In genomic region chr10:32376027-32376426, GRCh38 we compare ENCODE assay signal across 10 cellular contexts. TPM values are rescaled to one million over a fixed set of nuclear protein-coding genes. Genes with fewer than 3 reads are reported as not detected.
DNase-seq lines count a peak whose midpoint lies in the region; ATAC-seq, FAIRE-seq and TF ChIP-seq lines count a peak whose summit lies in the region.
"Had no signal": no experiment of that assay in that cellular context is flagged by ENCODE, and none has a peak within 500 bp of the region (broad histone marks: within the 10 kb centered on the region; RNA-seq: fewer than 3 reads in every experiment).

No MANE protein-coding gene starts in this region.

- H2AFZ ChIP-seq in DND-41 (ENCODE audit: low read depth, low read length) (no peak overlapping the region), Loucy (ENCODE audit: low read length) (no peak overlapping the region)

- no peak overlapping the region for H3K27ac Mint-ChIP-seq in stimulated activated naive B cell treated with anti-CD40 and anti-IgM and Interleukin-4, amounts not matched to agents 10 μg/mL and 1 μg/mL and 100 μg/mL, for 72 hours
- H3K27ac Mint-ChIP-seq: activated B cell treated with CpG ODN at 0.5 μM for 24 hours had no signal

- H3K4me2 ChIP-seq in DND-41 (ENCODE audit: insufficient read depth, low read length) (peak overlapping the region; percentile 66), Loucy (ENCODE audit: low read depth, low read length, poor library complexity, severe bottlenecking) (peak overlapping the region; percentile 96)

- H3K9ac ChIP-seq in DND-41 (ENCODE audit: low read depth, low read length) (peak overlapping the region; percentile 79), Loucy (ENCODE audit: low read depth, low read length, poor library complexity, severe bottlenecking) (peak overlapping the region; percentile 98), duodenal mucosa (ENCODE audit: low read depth in 1 of 2, low read length in 2 of 2) (no peak overlapping the region)

- no peak for DNase-seq in DND-41
- DNase-seq in pancreas: no peak
- no peak for DNase-seq in NOMO-1 treated with DMSO at 0.1 percent for 48 hours (lab: John Stamatoyannopoulos, UW; ENCODE audit: unreplicated experiment)
- DNase-seq in NCI-H2081 (lab: John Stamatoyannopoulos, UW): no peak
- no peak for DNase-seq in NCI-H510A (lab: John Stamatoyannopoulos, UW)
- no peak for DNase-seq in stimulated activated naive B cell treated with anti-CD40 and anti-IgM and Interleukin-4, amounts not matched to agents 10 μg/mL and 1 μg/mL and 100 μg/mL, for 72 hours
- DNase-seq: activated B cell treated with CpG ODN at 0.5 μM for 24 hours, NCI-H510A treated with DMSO at 0.1 percent for 48 hours had no signal

- peaks cover 0 to 8% of the 10 kb centered on the region in 2 donors for H3K36me3 Mint-ChIP-seq in stimulated activated naive B cell treated with anti-CD40 and anti-IgM and Interleukin-4, amounts not matched to agents 10 μg/mL and 1 μg/mL and 100 μg/mL, for 72 hours

- no peaks in the 10 kb centered on the region for H3K9me2 ChIP-seq in Loucy (replicated peaks; ENCODE audit: low read depth, low read length)

- H3K27ac ChIP-seq in DND-41 (ENCODE audit: low read length) (peak overlapping the region; percentile 94), duodenal mucosa (ENCODE audit: low read depth, low read length) (no peak overlapping the region), pancreas (no peak overlapping the region)

- H3K36me3 ChIP-seq in DND-41 (ENCODE audit: insufficient read depth, low read length) (0 out of 2 replicates have a peak, but pooled peaks cover 7% of the 10 kb centered on the region), Loucy (ENCODE audit: insufficient read depth, low read length) (no peaks in the 10 kb centered on the region), duodenal mucosa (ENCODE audit: control insufficient read depth in 1 of 2, insufficient read depth in 2 of 2, low read length in 2 of 2) (no peaks in the 10 kb centered on the region), pancreas (no peaks in the 10 kb centered on the region)

- H3K9me3 Mint-ChIP-seq in stimulated activated naive B cell treated with anti-CD40 and anti-IgM and Interleukin-4, amounts not matched to agents 10 μg/mL and 1 μg/mL and 100 μg/mL, for 72 hours: peaks cover 0 to 3% of the 10 kb centered on the region in 2 donors
- H3K9me3 Mint-ChIP-seq: activated B cell treated with CpG ODN at 0.5 μM for 24 hours had no signal

- H3K9me3 ChIP-seq in DND-41 (ENCODE audit: insufficient read depth, low read length, severe bottlenecking) (no peaks in the 10 kb centered on the region), Loucy (ENCODE audit: insufficient read depth, low read depth, low read length) (no peaks in the 10 kb centered on the region), duodenal mucosa (ENCODE audit: control insufficient read depth in 1 of 2, low read length in 2 of 2) (no peaks in the 10 kb centered on the region), pancreas (no peaks in the 10 kb centered on the region)

- H3K4me3 ChIP-seq in DND-41 (ENCODE audit: low read depth in 1 of 2, low read length in 2 of 2): peak overlapping the region; percentile 73 to 86; a peak in 3 of 4 replicates
- H3K4me3 ChIP-seq in Loucy (ENCODE audit: low read length, poor library complexity, severe bottlenecking): peak overlapping the region; percentile 89
- peak overlapping the region; percentile 71 to 96 for H3K4me3 ChIP-seq in duodenal mucosa (ENCODE audit: low read depth in 1 of 2, low read length in 2 of 2)
- peak overlapping the region in 3 of 4 donors; percentile 26 to 62 (median 55) for H3K4me3 ChIP-seq in pancreas

- H3K4me1 Mint-ChIP-seq in stimulated activated naive B cell treated with anti-CD40 and anti-IgM and Interleukin-4, amounts not matched to agents 10 μg/mL and 1 μg/mL and 100 μg/mL, for 72 hours: peaks cover 8 to 15% of the 10 kb centered on the region in 2 donors

- H3K27me3 ChIP-seq in DND-41 (ENCODE audit: insufficient read depth, low read length, poor library complexity): no peaks in the 10 kb centered on the region
- H3K27me3 ChIP-seq in Loucy (ENCODE audit: insufficient read depth, low read length, poor library complexity, severe bottlenecking): no peaks in the 10 kb centered on the region
- H3K27me3 ChIP-seq in duodenal mucosa (ENCODE audit: control insufficient read depth in 1 of 2, insufficient read depth in 2 of 2, low read length in 2 of 2): no peaks in the 10 kb centered on the region
- no peaks in the 10 kb centered on the region for H3K27me3 ChIP-seq in pancreas

- peaks cover 14% of the 10 kb centered on the region; the same call in 1 of the 2 replicates for H3F3A ChIP-seq in Loucy (ENCODE audit: low read depth)

- no peak for ATAC-seq in DND-41 (ENCODE audit: insufficient read depth, low read depth)
- ATAC-seq in pancreas: no peak
- no peak for ATAC-seq in stimulated activated naive B cell treated with anti-CD40 and anti-IgM and Interleukin-4, amounts not matched to agents 10 μg/mL and 1 μg/mL and 100 μg/mL, for 72 hours (replicated peaks)

- H3K27me3 Mint-ChIP-seq in stimulated activated naive B cell treated with anti-CD40 and anti-IgM and Interleukin-4, amounts not matched to agents 10 μg/mL and 1 μg/mL and 100 μg/mL, for 72 hours: no peaks in the 10 kb centered on the region
- H3K27me3 Mint-ChIP-seq: activated B cell treated with CpG ODN at 0.5 μM for 24 hours had no signal

- H3K4me1 ChIP-seq in DND-41 (ENCODE audit: insufficient read depth, low read length) (peaks cover 42% of the 10 kb centered on the region), Loucy (ENCODE audit: insufficient read depth, low read length, poor library complexity, severe bottlenecking) (peaks cover 52% of the 10 kb centered on the region), duodenal mucosa (ENCODE audit: control insufficient read depth in 1 of 2, insufficient read depth in 2 of 2, low read length in 2 of 2) (peaks cover 10 to 13% of the 10 kb centered on the region in 2 donors), pancreas (peaks cover 5 to 32% (median 15%) of the 10 kb centered on the region in 3 donors)

- no peak for FAIRE-seq in pancreas (lab: Jason Lieb, UNC)

- intact Hi-C loops in pancreas (cut with DNase I): loop anchor here in 1 of 3 donors (5.0 kb wide), 1 partner anchor 71 kb away; the partner anchor contains the start of gene CCDC7

- no peak for TF ChIP-seq CTCF in DND-41 (IDR thresholded peaks at IDR 0.05; ENCODE audit: borderline replicate concordance, extremely low read depth, low read length, poor library complexity, severe bottlenecking)
- no peak for TF ChIP-seq CTCF in Loucy (conservative IDR thresholded peaks at IDR 0.05; ENCODE audit: low read length)
- TF ChIP-seq CTCF in pancreas (IDR thresholded peaks at IDR 0.05): no peak

- H3K79me2 ChIP-seq in DND-41 (ENCODE audit: insufficient read depth, low read length) (peaks cover 79% of the 10 kb centered on the region), Loucy (ENCODE audit: insufficient read depth, low read length) (peaks cover 74% of the 10 kb centered on the region)

- H4K20me1 ChIP-seq in DND-41 (ENCODE audit: insufficient read depth, low read length) (peaks cover 4% of the 10 kb centered on the region), Loucy (ENCODE audit: insufficient read depth, low read length, poor library complexity, severe bottlenecking) (peaks cover 61% of the 10 kb centered on the region)

- no peak overlapping the region for H3K4me3 Mint-ChIP-seq in stimulated activated naive B cell treated with anti-CD40 and anti-IgM and Interleukin-4, amounts not matched to agents 10 μg/mL and 1 μg/mL and 100 μg/mL, for 72 hours
- H3K4me3 Mint-ChIP-seq: activated B cell treated with CpG ODN at 0.5 μM for 24 hours had no signal

- WGBS in pancreas, 2 donors: 26 to 34% methylated on average over 1 of the region's 1 CpG

RNA-seq across cellular contexts. Expression of gene EPC1, which starts 29.1 kb away (rescaled TPM):
- 10 to 100 TPM; 12.9 to 21.8 (median 16.4) TPM for total RNA-seq in pancreas
- polyA plus RNA-seq in pancreas: 10 to 100 TPM; 11.3 to 19.8 TPM

Comparison
In these comparisons a context has a peak if more than half of its experiments do, and no peak if none do; other contexts are left out.
1. H3K9ac ChIP-seq: peak in DND-41 (single experiment) and Loucy (single experiment); none in duodenal mucosa (0 of 2).
2. Peak in every context shown above with its lines, with median percentiles within 50 percentile points of each other: H3K4me3 ChIP-seq.